31 cellular contexts compared by ENCODE assay signal in genomic region chrX:94053575-94053974, GRCh38.
A peak's percentile ranks its signal among the peaks of the same experiment; 100 is the strongest.
DNase-seq lines count a peak whose midpoint lies in the region; ATAC-seq, FAIRE-seq and TF ChIP-seq lines count a peak whose summit lies in the region.
"Had no signal": no experiment of that assay in that cellular context is flagged by ENCODE, and none has a peak within 500 bp of the region (broad histone marks: within the 10 kb centered on the region; RNA-seq: fewer than 3 reads in every experiment).

No MANE protein-coding gene starts in this region.

- no peak overlapping the region for H3K27ac Mint-ChIP-seq in stimulated activated naive CD8-positive, alpha-beta T cell treated with anti-CD3 and anti-CD28 coated beads, Interleukin-15, amount 100 ng/mL, for 72 hours
- H3K27ac Mint-ChIP-seq: activated CD4-positive, alpha-beta T cell treated with anti-CD3 and anti-CD28 coated beads, Interleukin-2, amount 10 ng/mL, durations not matched to agents 7 days and 5 days; CD4-positive, alpha-beta T cell; mesothelial cell of epicardium; naive B cell had no signal

- H3K4me3 Mint-ChIP-seq in stimulated activated naive CD8-positive, alpha-beta T cell treated with anti-CD3 and anti-CD28 coated beads, Interleukin-15, amount 100 ng/mL, for 72 hours = no peak overlapping the region
- H3K4me3 Mint-ChIP-seq: activated CD4-positive, alpha-beta T cell treated with anti-CD3 and anti-CD28 coated beads, Interleukin-2, amount 10 ng/mL, durations not matched to agents 7 days and 5 days; activated T-cell treated with anti-CD3 and anti-CD28 coated beads, Interleukin-2, amount 50 U/mL, for 4 hours; CD4-positive, alpha-beta T cell; mesothelial cell of epicardium; naive B cell had no signal

- no peaks in the 10 kb centered on the region for H3K27me3 Mint-ChIP-seq in stimulated activated naive CD8-positive, alpha-beta T cell treated with anti-CD3 and anti-CD28 coated beads, Interleukin-15, amount 100 ng/mL, for 72 hours
- H3K27me3 Mint-ChIP-seq: activated CD4-positive, alpha-beta T cell treated with anti-CD3 and anti-CD28 coated beads, Interleukin-2, amount 10 ng/mL, durations not matched to agents 7 days and 5 days; CD4-positive, alpha-beta T cell; naive B cell had no signal

- no peaks in the 10 kb centered on the region for H3K9me3 Mint-ChIP-seq in stimulated activated naive CD8-positive, alpha-beta T cell treated with anti-CD3 and anti-CD28 coated beads, Interleukin-15, amount 100 ng/mL, for 72 hours
- H3K9me3 Mint-ChIP-seq: activated CD4-positive, alpha-beta T cell treated with anti-CD3 and anti-CD28 coated beads, Interleukin-2, amount 10 ng/mL, durations not matched to agents 7 days and 5 days; activated T-cell treated with anti-CD3 and anti-CD28 coated beads, Interleukin-2, amount 50 U/mL, for 4 hours; CD4-positive, alpha-beta T cell; mesothelial cell of epicardium had no signal

- FAIRE-seq in RCC 7860 (lab: Jason Lieb, UNC) (no peak), bronchial epithelial cell (lab: Jason Lieb, UNC) (no peak)
- FAIRE-seq: D721Med, endothelial cell of umbilical vein had no signal

- no peak overlapping the region for H3K27ac ChIP-seq in aorta (ENCODE audit: low read depth in 1 of 2, low read length in 2 of 2)
- H3K27ac ChIP-seq: A549, SJSA1, spleen, thoracic aorta, uterus had no signal

- no peaks in the 10 kb centered on the region for H3K4me1 Mint-ChIP-seq in stimulated activated naive CD8-positive, alpha-beta T cell treated with anti-CD3 and anti-CD28 coated beads, Interleukin-15, amount 100 ng/mL, for 72 hours
- H3K4me1 Mint-ChIP-seq: activated CD4-positive, alpha-beta T cell treated with anti-CD3 and anti-CD28 coated beads, Interleukin-2, amount 10 ng/mL, durations not matched to agents 7 days and 5 days; naive B cell had no signal

- H3K4me1 ChIP-seq in aorta (ENCODE audit: control insufficient read depth in 1 of 2, insufficient read depth in 2 of 2, low read length in 2 of 2) = no peaks in the 10 kb centered on the region
- H3K4me1 ChIP-seq: A549, SJSA1, spleen, uterus had no signal

- TF ChIP-seq CTCF in bronchial epithelial cell (IDR thresholded peaks at IDR 0.05; ENCODE audit: insufficient read depth, low read length, severe bottlenecking) = no peak

- H3K4me3 ChIP-seq in bronchial epithelial cell (ENCODE audit: low read depth, low read length) (no peak overlapping the region), aorta (ENCODE audit: low read length in 2 of 2) (no peak overlapping the region)
- H3K4me3 ChIP-seq: A549, SJSA1, spleen, thoracic aorta, uterus had no signal

- H3K36me3 ChIP-seq in bronchial epithelial cell (ENCODE audit: control insufficient read depth, insufficient read depth, low read length) = no peaks in the 10 kb centered on the region
- H3K36me3 ChIP-seq in aorta (ENCODE audit: control insufficient read depth in 1 of 2, insufficient read depth in 2 of 2, low read length in 1 of 2) = no peaks in the 10 kb centered on the region
- H3K36me3 ChIP-seq: SJSA1, spleen, thoracic aorta, uterus had no signal

- intact Hi-C loops in aorta (cut with DNase I) = no loop called here

- no peaks in the 10 kb centered on the region for H3K9me3 ChIP-seq in aorta (ENCODE audit: control insufficient read depth, low read length)
- H3K9me3 ChIP-seq: A549, SJSA1, spleen, thoracic aorta, uterus had no signal

- DNase-seq in DMS53 treated with DMSO at 0.1 percent for 48 hours (lab: John Stamatoyannopoulos, UW; ENCODE audit: unreplicated experiment) = peak; percentile 83
- DNase-seq in RCC 7860 (ENCODE audit: low spot score) = peak; percentile 4
- DNase-seq in bronchial epithelial cell (ENCODE audit: low read depth) = peak; percentile 88
- DNase-seq in kidney glomerular epithelial cell (lab: John Stamatoyannopoulos, UW) = peak; percentile 1
- no peak for DNase-seq in stimulated activated naive CD8-positive, alpha-beta T cell treated with anti-CD3 and anti-CD28 coated beads, Interleukin-15, amount 100 ng/mL, for 72 hours
- DNase-seq in SK-N-DZ (ENCODE audit: low spot score) = no peak
- no peak for DNase-seq in aorta
- DNase-seq: activated CD4-positive, alpha-beta T cell treated with anti-CD3 and anti-CD28 coated beads, Interleukin-2, amount 10 ng/mL, durations not matched to agents 7 days and 5 days; activated T-cell treated with anti-CD3 and anti-CD28 coated beads, Interleukin-2, amount 50 U/mL, for 4 hours; AML-193; CD4-positive, alpha-beta T cell; glutamatergic neuron; H7; islet precursor cell; naive B cell; NCI-H1694; NCI-H446 treated with DMSO at 0.1 percent for 48 hours; NCI-H774; posterior cingulate gyrus; right cardiac atrium; spleen; stimulated activated CD4-positive, alpha-beta T cell treated with anti-CD3 and anti-CD28 coated beads, Interleukin-2, amount 100 ng/mL, for 24 hours; stimulated activated naive CD8-positive, alpha-beta T cell treated with anti-CD3 and anti-CD28 coated beads, Interleukin-15, Interleukin-2, amounts not matched to agents 100 U/mL and 50 U/mL, for 24 hours; uterus had no signal

- 45 to 67% methylated on average over 2 of the region's 2 CpGs for WGBS in aorta, 2 donors

- ATAC-seq in stimulated activated naive CD8-positive, alpha-beta T cell treated with anti-CD3 and anti-CD28 coated beads, Interleukin-15, amount 100 ng/mL, for 72 hours = no peak
- ATAC-seq in GM18867 (IDR thresholded peaks at IDR 0.05; ENCODE audit: unreplicated experiment) (no peak), aorta (ENCODE audit: low FRiP score) (no peak)
- ATAC-seq: A549; right cardiac atrium; stimulated activated naive CD8-positive, alpha-beta T cell treated with anti-CD3 and anti-CD28 coated beads, Interleukin-15, Interleukin-2, amounts not matched to agents 100 U/mL and 50 U/mL, for 24 hours had no signal

- H3K27me3 ChIP-seq in bronchial epithelial cell (ENCODE audit: control insufficient read depth, insufficient read depth, low read length) = no peaks in the 10 kb centered on the region
- no peaks in the 10 kb centered on the region for H3K27me3 ChIP-seq in aorta (ENCODE audit: control insufficient read depth in 1 of 2, insufficient read depth in 2 of 2, low read length in 1 of 2)
- H3K27me3 ChIP-seq: SJSA1, spleen, uterus had no signal

Comparison
In these comparisons a context has a peak if more than half of its experiments do, and no peak if none do; other contexts are left out.
1. DNase-seq: peak in DMS53 treated with DMSO at 0.1 percent for 48 hours (single experiment), RCC 7860 (single experiment), bronchial epithelial cell (single experiment) and kidney glomerular epithelial cell (single experiment); none in stimulated activated naive CD8-positive, alpha-beta T cell treated with anti-CD3 and anti-CD28 coated beads, Interleukin-15, amount 100 ng/mL, for 72 hours (0 of 2), SK-N-DZ (single experiment) and aorta (0 of 2).